In the genomic region with DNA sequence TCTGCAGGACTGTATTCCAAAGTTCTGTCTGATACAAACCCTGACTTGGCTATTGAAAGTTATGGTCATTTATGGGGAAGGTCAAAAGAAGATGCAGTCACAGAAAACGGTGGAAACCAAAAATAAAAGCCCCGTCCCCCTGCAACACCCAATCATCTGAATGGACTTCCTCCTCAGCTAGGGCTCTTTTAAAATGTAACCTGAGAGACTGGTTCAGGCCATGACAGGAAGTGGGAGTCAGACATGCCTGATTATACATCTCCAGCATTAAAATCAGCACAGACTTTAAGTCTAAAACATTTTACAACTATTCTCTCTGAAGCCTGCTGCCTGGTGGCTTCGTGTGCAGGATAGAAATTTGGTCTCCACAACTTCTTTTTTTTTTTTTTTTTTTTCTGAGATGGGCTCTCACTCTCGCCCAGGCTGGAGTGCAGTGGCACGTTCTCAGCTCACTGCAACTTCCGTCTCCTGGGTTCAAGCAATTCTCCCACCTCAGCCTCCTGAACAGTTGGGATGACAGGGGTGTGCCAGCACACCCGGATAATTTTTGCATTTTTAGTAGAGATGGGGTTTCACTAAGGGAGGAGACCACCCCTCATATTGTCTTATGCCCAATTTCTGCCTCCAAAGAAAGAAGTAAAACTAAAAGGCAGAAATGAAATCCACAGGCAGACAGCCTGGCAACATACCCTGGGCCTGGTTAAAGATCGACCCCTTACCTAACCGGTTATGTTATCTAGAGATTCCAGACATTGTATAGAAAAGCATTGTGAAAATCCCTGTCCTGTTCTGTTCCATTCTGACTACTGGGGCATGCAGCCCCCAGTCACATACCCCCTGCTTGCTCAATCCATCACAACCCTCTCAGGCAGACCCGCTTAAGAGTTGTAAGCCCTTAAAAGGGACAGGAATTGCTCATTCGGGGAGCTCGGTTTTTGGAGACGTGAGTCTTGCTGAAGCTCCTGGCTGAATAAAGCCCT, we compare ENCODE assay signal across 8 cellular contexts. TPM values are rescaled to one million over a fixed set of nuclear protein-coding genes. Genes with fewer than 3 reads are reported as not detected.
A peak's percentile ranks its signal among the peaks of the same experiment; 100 is the strongest.
DNase-seq lines count a peak whose midpoint lies in the region; ATAC-seq, FAIRE-seq and TF ChIP-seq lines count a peak whose summit lies in the region.

No MANE protein-coding gene starts in this region.

- peak overlapping the region; percentile 47 for H3K27ac ChIP-seq in GM23338 (ENCODE audit: low read depth)
- H3K27ac ChIP-seq in OCI-LY7 (ENCODE audit: low read depth, low read length, poor library complexity, severe bottlenecking) = no peak overlapping the region

- no peaks in the 10 kb centered on the region for H3K27me3 ChIP-seq in GM23338 (ENCODE audit: insufficient read depth)

- POLR2A ChIA-PET in OCI-LY7 (lab: Charles Lee) = interaction anchor here (0.6 to 0.7 kb wide), 2 partner anchors 73 to 101 kb away, joined by 3 to 10 read pairs; no protein-coding TSS in a partner anchor

- no peaks in the 10 kb centered on the region for H3K79me2 ChIP-seq in GM23338 (replicated peaks; ENCODE audit: insufficient read depth)
- no peaks in the 10 kb centered on the region for H3K79me2 ChIP-seq in OCI-LY7 (ENCODE audit: insufficient read depth, low read depth, low read length)

- CTCF ChIA-PET in OCI-LY7 (lab: Charles Lee; ENCODE audit: unreplicated experiment) = no interaction called here

- no peak overlapping the region; the same call in 1 of the 2 replicates for H3K27ac Mint-ChIP-seq in GM23338

- no peak for FAIRE-seq in HTR-8/SVneo (lab: Jason Lieb, UNC)

- H3K9me3 Mint-ChIP-seq in GM23338 = peaks cover 4% of the 10 kb centered on the region; the same call in 2 of the 3 replicates

- ATAC-seq in GM18498 (IDR thresholded peaks at IDR 0.05; ENCODE audit: unreplicated experiment) = peak; percentile 64
- ATAC-seq in GM23338 = peak; percentile 40; the same call in 1 of the 3 replicates

- TF ChIP-seq CTCF in GM23338 (conservative IDR thresholded peaks at IDR 0.05; ENCODE audit: low read depth in 2 of 2) (no peak), OCI-LY7 (conservative IDR thresholded peaks at IDR 0.05; ENCODE audit: low read length) (no peak)

- H3K4me2 ChIP-seq in GM23338 (no peak overlapping the region), OCI-LY7 (ENCODE audit: low read length) (peak overlapping the region; percentile 16; the same call in 1 of the 2 replicates)

- H3K27me3 Mint-ChIP-seq in GM23338 (ENCODE audit: insufficient read depth, low read depth, poor library complexity) = peaks cover 3% of the 10 kb centered on the region

- peaks cover 7% of the 10 kb centered on the region for H3K4me1 Mint-ChIP-seq in GM23338

- no TSS peak for BruUV-seq in OCI-LY7 (replicated peaks; lab: Mats Ljungman, UMichigan)

- H3K4me3 ChIP-seq in GM23338 (no peak overlapping the region), OCI-LY7 (ENCODE audit: low read depth, low read length, poor library complexity, severe bottlenecking) (no peak overlapping the region)

- peaks cover 6% of the 10 kb centered on the region; the same call in 2 of the 3 replicates for H3K36me3 Mint-ChIP-seq in GM23338 (ENCODE audit: low read depth)

- H2AFZ ChIP-seq in GM23338 (no peak overlapping the region), OCI-LY7 (ENCODE audit: low read length) (peak overlapping the region; percentile 59)

- H3K36me3 ChIP-seq in GM23338 (ENCODE audit: insufficient read depth) = no peaks in the 10 kb centered on the region
- no peaks in the 10 kb centered on the region for H3K36me3 ChIP-seq in OCI-LY7 (ENCODE audit: insufficient read depth, low read length)

- intact Hi-C loops in OCI-LY7 (cut with micrococcal nuclease; ENCODE audit: unreplicated experiment) = no loop called here

- no peak overlapping the region for H3K4me3 Mint-ChIP-seq in GM23338

- H3K9me2 ChIP-seq in GM23338 (ENCODE audit: insufficient read depth) (no peaks in the 10 kb centered on the region), OCI-LY7 (ENCODE audit: insufficient read depth, low read length) (no peaks in the 10 kb centered on the region)

- H3F3A ChIP-seq in GM23338 (replicated peaks; ENCODE audit: low read depth) = no peaks in the 10 kb centered on the region

- DNase-seq in GM23338 (ENCODE audit: low spot score) (peak; percentile 39), OCI-LY7 (ENCODE audit: low spot score) (peak; percentile 29), kidney tubule cell (ENCODE audit: low spot score) (peak; percentile 44), NCI-H82 (lab: John Stamatoyannopoulos, UW) (no peak), NCI-H774 (lab: John Stamatoyannopoulos, UW) (no peak), HTR-8/SVneo (ENCODE audit: insufficient read length, low spot score) (no peak), amygdala (lab: John Stamatoyannopoulos, UW) (no peak)

- no peaks in the 10 kb centered on the region for H4K20me1 ChIP-seq in GM23338 (replicated peaks; ENCODE audit: insufficient read depth)
- no peaks in the 10 kb centered on the region for H4K20me1 ChIP-seq in OCI-LY7 (ENCODE audit: insufficient read depth, low read length)

- no peaks in the 10 kb centered on the region for H3K9me3 ChIP-seq in OCI-LY7 (ENCODE audit: low read length)

- H3K4me1 ChIP-seq in GM23338 (ENCODE audit: insufficient read depth) (peaks cover 6% of the 10 kb centered on the region; the same call in 1 of the 2 replicates), OCI-LY7 (ENCODE audit: insufficient read depth, low read length, poor library complexity, severe bottlenecking) (no peaks in the 10 kb centered on the region)

TF ChIP-seq in GM23338, 12 proteins besides CTCF, POLR2A, EP300 and RAD21:
- no peak for TF ChIP-seq ZNF114 (CRISPR knock-in tag; IDR thresholded peaks at IDR 0.05)
- TF ChIP-seq, protein P1, sequence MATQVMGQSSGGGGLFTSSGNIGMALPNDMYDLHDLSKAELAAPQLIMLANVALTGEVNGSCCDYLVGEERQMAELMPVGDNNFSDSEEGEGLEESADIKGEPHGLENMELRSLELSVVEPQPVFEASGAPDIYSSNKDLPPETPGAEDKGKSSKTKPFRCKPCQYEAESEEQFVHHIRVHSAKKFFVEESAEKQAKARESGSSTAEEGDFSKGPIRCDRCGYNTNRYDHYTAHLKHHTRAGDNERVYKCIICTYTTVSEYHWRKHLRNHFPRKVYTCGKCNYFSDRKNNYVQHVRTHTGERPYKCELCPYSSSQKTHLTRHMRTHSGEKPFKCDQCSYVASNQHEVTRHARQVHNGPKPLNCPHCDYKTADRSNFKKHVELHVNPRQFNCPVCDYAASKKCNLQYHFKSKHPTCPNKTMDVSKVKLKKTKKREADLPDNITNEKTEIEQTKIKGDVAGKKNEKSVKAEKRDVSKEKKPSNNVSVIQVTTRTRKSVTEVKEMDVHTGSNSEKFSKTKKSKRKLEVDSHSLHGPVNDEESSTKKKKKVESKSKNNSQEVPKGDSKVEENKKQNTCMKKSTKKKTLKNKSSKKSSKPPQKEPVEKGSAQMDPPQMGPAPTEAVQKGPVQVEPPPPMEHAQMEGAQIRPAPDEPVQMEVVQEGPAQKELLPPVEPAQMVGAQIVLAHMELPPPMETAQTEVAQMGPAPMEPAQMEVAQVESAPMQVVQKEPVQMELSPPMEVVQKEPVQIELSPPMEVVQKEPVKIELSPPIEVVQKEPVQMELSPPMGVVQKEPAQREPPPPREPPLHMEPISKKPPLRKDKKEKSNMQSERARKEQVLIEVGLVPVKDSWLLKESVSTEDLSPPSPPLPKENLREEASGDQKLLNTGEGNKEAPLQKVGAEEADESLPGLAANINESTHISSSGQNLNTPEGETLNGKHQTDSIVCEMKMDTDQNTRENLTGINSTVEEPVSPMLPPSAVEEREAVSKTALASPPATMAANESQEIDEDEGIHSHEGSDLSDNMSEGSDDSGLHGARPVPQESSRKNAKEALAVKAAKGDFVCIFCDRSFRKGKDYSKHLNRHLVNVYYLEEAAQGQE (IDR thresholded peaks at IDR 0.05; ENCODE audit: unreplicated experiment) = no peak
- no peak for TF ChIP-seq ZNF331 (CRISPR knock-in tag; IDR thresholded peaks at IDR 0.05; ENCODE audit: low read depth)
- TF ChIP-seq CREB1 (CRISPR knock-in tag; IDR thresholded peaks at IDR 0.05; ENCODE audit: low read depth) = no peak

RNA-seq across cellular contexts. Expression of a gene that starts 30.1 kb away (rescaled TPM):
- 32.2 and 34.1 TPM in 2 replicates for total RNA-seq in GM23338 (2014; rRNA removed; shearing (Covaris generic))
- polyA plus RNA-seq in GM23338 (2016; fragmentation: Nextera tagmentation; extraction: Ambion mirVana) = 66.2 and 70.1 TPM in 2 replicates
- total RNA-seq in OCI-LY7 (2014; rRNA removed; shearing (Covaris generic)) = not detected in 2 replicates
- not detected in 2 replicates for total RNA-seq in OCI-LY7 (2022)

RNA-seq across cellular contexts. Expression of a gene that starts 56.9 kb away (rescaled TPM):
- total RNA-seq in GM23338 (2014; rRNA removed; shearing (Covaris generic)) = 29.8 and 40.5 TPM in 2 replicates
- 24.6 and 28.8 TPM in 2 replicates for polyA plus RNA-seq in GM23338 (2016; fragmentation: Nextera tagmentation; extraction: Ambion mirVana)
- 8.6 and 12.9 TPM in 2 replicates for total RNA-seq in OCI-LY7 (2014; rRNA removed; shearing (Covaris generic))
- 18.2 and 18.8 TPM in 2 replicates for total RNA-seq in OCI-LY7 (2022)

Comparison
In these comparisons a context has a peak if more than half of its experiments do, and no peak if none do; other contexts are left out.
1. DNase-seq: peak in GM23338 (single experiment), OCI-LY7 (single experiment) and kidney tubule cell (single experiment); none in NCI-H82 (single experiment), NCI-H774 (single experiment), HTR-8/SVneo (single experiment) and amygdala (0 of 56).
2. RNA of a gene that starts 30.1 kb away (total RNA-seq): 32.2 to 34.1 TPM in GM23338; not detected in OCI-LY7; every median in the first group is over 10 times any median in the second.